1 cellular context compared by ENCODE assay signal in genomic region chr17:37541880-37542675, GRCh38.
A peak's percentile ranks its signal among the peaks of the same experiment; 100 is the strongest.
TF ChIP-seq lines count a peak whose summit lies in the region.

No MANE protein-coding gene starts in this region.

TF ChIP-seq in HepG2, 621 proteins besides CTCF, POLR2A, EP300 and RAD21 (continued from another document):
- TF ChIP-seq MTF1 (CRISPR knock-in tag; IDR thresholded peaks at IDR 0.05) = no peak
- TF ChIP-seq MAFF (IDR thresholded peaks at IDR 0.05; ENCODE audit: low read depth, low read length) = peak; percentile 41
- no peak for TF ChIP-seq ZNF879 (CRISPR knock-in tag; IDR thresholded peaks at IDR 0.05)
- no peak for TF ChIP-seq PHF5A (CRISPR knock-in tag; IDR thresholded peaks at IDR 0.05; ENCODE audit: low read depth, unreplicated experiment)
- TF ChIP-seq NPAS2 (CRISPR knock-in tag; IDR thresholded peaks at IDR 0.05; ENCODE audit: borderline replicate concordance) = no peak
- no peak for TF ChIP-seq NR0B2 (CRISPR knock-in tag; IDR thresholded peaks at IDR 0.05)
- TF ChIP-seq RCOR2 (CRISPR knock-in tag; IDR thresholded peaks at IDR 0.05) = no peak
- no peak for TF ChIP-seq NR3C1 (CRISPR knock-in tag; IDR thresholded peaks at IDR 0.05)
- TF ChIP-seq SRY (CRISPR knock-in tag; IDR thresholded peaks at IDR 0.05) = no peak
- TF ChIP-seq ATF4 (CRISPR knock-in tag; IDR thresholded peaks at IDR 0.05) = 0 out of 4 replicates have a peak, but pooled peaks of 1 of the 2 experiments have one; percentile 40
- TF ChIP-seq ZSCAN31 (CRISPR knock-in tag; IDR thresholded peaks at IDR 0.05; ENCODE audit: low read depth) = no peak
- TF ChIP-seq MAFK (conservative IDR thresholded peaks at IDR 0.05 in 1 of 2, IDR thresholded peaks at IDR 0.05 in 1 of 2; ENCODE audit: low read length in 2 of 2) = peak; percentile 58 to 70
- no peak for TF ChIP-seq ELF1 (CRISPR knock-in tag; IDR thresholded peaks at IDR 0.05)
- TF ChIP-seq CHD4 (IDR thresholded peaks at IDR 0.05; ENCODE audit: borderline replicate concordance, low read length) = no peak
- no peak for TF ChIP-seq ZFX (CRISPR knock-in tag; IDR thresholded peaks at IDR 0.05; ENCODE audit: low read depth)
- no peak for TF ChIP-seq TP53 (CRISPR knock-in tag; conservative IDR thresholded peaks at IDR 0.05)
- no peak for TF ChIP-seq GABPB1 (CRISPR knock-in tag; IDR thresholded peaks at IDR 0.05)
- no peak for TF ChIP-seq ZNF275 (CRISPR knock-in tag; IDR thresholded peaks at IDR 0.05; ENCODE audit: borderline replicate concordance)
- no peak for TF ChIP-seq FOXP1 (IDR thresholded peaks at IDR 0.05)
- TF ChIP-seq FOXP1 (CRISPR knock-in tag; IDR thresholded peaks at IDR 0.05) = no peak
- no peak for TF ChIP-seq ETV6 (CRISPR knock-in tag; conservative IDR thresholded peaks at IDR 0.05)
